In the genomic region with DNA sequence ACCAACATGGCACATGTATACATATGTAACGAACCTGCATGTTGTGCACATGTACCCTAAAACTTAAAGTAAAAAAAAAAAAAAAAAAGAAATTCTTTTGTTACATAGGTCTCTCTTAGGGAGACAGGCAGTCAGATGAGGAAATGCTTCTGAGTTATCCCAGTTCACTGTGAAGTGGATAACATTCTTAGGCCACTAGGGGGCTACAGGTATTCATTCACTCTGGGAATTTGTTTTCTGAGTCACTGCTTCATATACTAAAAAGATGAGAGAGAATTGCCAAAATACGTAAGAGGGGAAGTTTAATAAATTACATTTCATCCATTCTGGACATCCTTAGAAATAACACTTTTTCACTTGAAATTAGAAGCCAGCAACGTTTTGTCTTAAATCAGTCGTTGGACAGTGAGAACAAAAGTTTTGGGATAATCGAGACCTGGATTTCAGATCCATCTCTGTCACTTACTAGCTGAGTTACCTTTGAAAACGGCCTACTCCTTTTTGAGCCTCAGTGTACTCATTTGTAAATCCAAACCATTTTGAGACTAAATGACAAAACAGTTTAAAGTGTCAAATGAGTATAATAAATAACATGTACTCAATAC, we compare ENCODE assay signal across 8 cellular contexts.
DNase-seq lines count a peak whose midpoint lies in the region; ATAC-seq and TF ChIP-seq lines count a peak whose summit lies in the region.

No MANE protein-coding gene starts in this region.

- TF ChIP-seq POLR2A in NB4 (IDR thresholded peaks at IDR 0.05; ENCODE audit: extremely low read depth, insufficient read length), result no peak

- ATAC-seq in left colon (peak; percentile 60), HG02840 (IDR thresholded peaks at IDR 0.05; ENCODE audit: low FRiP score, unreplicated experiment) (no peak), GM21737 (IDR thresholded peaks at IDR 0.05; ENCODE audit: unreplicated experiment) (no peak), GM21515 (IDR thresholded peaks at IDR 0.05; ENCODE audit: unreplicated experiment) (no peak)

- intact Hi-C loops in left colon (cut with DNase I, micrococcal nuclease), result no loop called here

- DNase-seq in GM04503 (ENCODE audit: low read depth) (peak; percentile 17), H4 (ENCODE audit: low spot score) (peak; percentile 62), NB4 (ENCODE audit: low read depth) (peak; percentile 40), amniotic stem cell (lab: John Stamatoyannopoulos, UW) (peak; percentile 44), left colon (no peak)

- H3K4me3 ChIP-seq in NB4 (ENCODE audit: low read depth, low read length), result no peak overlapping the region

- TF ChIP-seq CTCF in NB4 (IDR thresholded peaks at IDR 0.05; ENCODE audit: low read depth, low read length), result peak; percentile 56

Comparison
In these comparisons a context has a peak if more than half of its experiments do, and no peak if none do; other contexts are left out.
1. DNase-seq: peak in GM04503 (single experiment), H4 (single experiment), NB4 (single experiment) and amniotic stem cell (single experiment); none in left colon (0 of 2).